ENCODE assay signal across 17 cellular contexts in genomic region chr7:25583655-25584054, GRCh38.
"Had no signal": no experiment of that assay in that cellular context is flagged by ENCODE, and none has a peak within 500 bp of the region (broad histone marks: within the 10 kb centered on the region; RNA-seq: fewer than 3 reads in every experiment).

No MANE protein-coding gene starts in this region.

- H3K36me3 ChIP-seq: gastrocnemius medialis, neutrophil, right lobe of liver, spleen, stomach, thoracic aorta, transverse colon had no signal

- H3K9me3 ChIP-seq: gastrocnemius medialis, mucosa of descending colon, neutrophil, right lobe of liver, spleen, stomach, thoracic aorta, transverse colon had no signal

- ATAC-seq: esophagus mucosa; gastrocnemius medialis; mucosa of descending colon; naive thymus-derived CD8-positive, alpha-beta T cell; stimulated activated naive B cell treated with anti-CD40 and anti-IgM and Interleukin-4, amounts not matched to agents 10 μg/mL and 1 μg/mL and 100 μg/mL, for 72 hours had no signal

- H3K4me3 ChIP-seq: gastrocnemius medialis, mucosa of descending colon, right lobe of liver, spleen, stomach, thoracic aorta, transverse colon had no signal

- H3K4me1 ChIP-seq: gastrocnemius medialis, right lobe of liver, stomach had no signal

- DNase-seq: effector memory CD4-positive, alpha-beta T cell; gastrocnemius medialis; glutamatergic neuron; immature natural killer cell; mucosa of descending colon; naive thymus-derived CD8-positive, alpha-beta T cell; right lobe of liver; spleen; stimulated activated CD4-positive, alpha-beta T cell treated with anti-CD3 and anti-CD28 coated beads, Interleukin-15, amount 100 ng/mL, for 24 hours; stimulated activated CD4-positive, alpha-beta T cell treated with anti-CD3 and anti-CD28 coated beads, Interleukin-1b, Interleukin-23, amount 100 ng/mL, for 48 hours; stimulated activated CD4-positive, alpha-beta T cell treated with anti-CD3 and anti-CD28 coated beads, Interleukin-4, amount 100 ng/mL, for 24 hours; stimulated activated naive B cell treated with anti-CD40 and anti-IgM and Interleukin-4, amounts not matched to agents 10 μg/mL and 1 μg/mL and 100 μg/mL, for 72 hours; stomach; transverse colon had no signal

- H3K27me3 ChIP-seq: gastrocnemius medialis, right lobe of liver, spleen, stomach, transverse colon had no signal

- H3K27ac ChIP-seq: gastrocnemius medialis, neutrophil, right lobe of liver, spleen, stomach, thoracic aorta, transverse colon had no signal
